In the genomic region with DNA sequence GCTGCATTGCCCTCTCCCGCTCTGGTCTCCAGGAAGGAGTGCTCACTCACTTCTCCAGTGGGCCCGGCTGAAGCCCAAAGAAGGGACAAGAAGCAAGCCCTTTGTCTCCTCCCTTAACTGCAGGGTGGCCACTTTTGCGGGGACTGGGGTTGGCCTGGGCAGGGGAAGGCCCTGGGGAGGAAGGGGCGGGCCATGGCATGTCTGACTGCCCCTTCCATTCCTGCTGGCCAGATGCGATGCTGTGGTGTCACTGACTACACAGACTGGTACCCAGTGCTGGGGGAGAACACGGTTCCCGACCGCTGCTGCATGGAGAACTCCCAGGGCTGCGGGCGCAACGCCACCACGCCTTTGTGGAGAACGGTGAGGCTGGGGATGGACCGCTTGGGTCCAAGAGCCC, we compare ENCODE assay signal across 21 cellular contexts.
DNase-seq lines count a peak whose midpoint lies in the region; ATAC-seq, FAIRE-seq and TF ChIP-seq lines count a peak whose summit lies in the region.
"Had no signal": no experiment of that assay in that cellular context is flagged by ENCODE, and none has a peak within 500 bp of the region (broad histone marks: within the 10 kb centered on the region; RNA-seq: fewer than 3 reads in every experiment).

No MANE protein-coding gene starts in this region.

- intact Hi-C loops in left ventricle myocardium inferior (cut with micrococcal nuclease) (no loop called here), right cardiac atrium (cut with DNase I) (no loop called here), A673 (cut with micrococcal nuclease; ENCODE audit: unreplicated experiment) (no loop called here)

- ATAC-seq in right cardiac atrium: no peak
- ATAC-seq: CD8-positive, alpha-beta T cell had no signal

- H3K27ac ChIP-seq in left ventricle myocardium inferior (replicated peaks) (peak overlapping the region; percentile 30), right cardiac atrium (ENCODE audit: low read length) (no peak overlapping the region), A673 (ENCODE audit: low read depth, low read length, poor library complexity, severe bottlenecking) (no peak overlapping the region)
- peak overlapping the region in 6 of 11 experiments; percentile 17 to 72 (median 34); a peak in 6 of 22 replicates for H3K27ac ChIP-seq in BLaER1 treated with 17β-estradiol and CSF1 and Interleukin-3, amounts not matched to agents 10 nM and 100 nM
- H3K27ac ChIP-seq: C4-2B, GM23248 had no signal

- H3K36me3 ChIP-seq in left ventricle myocardium inferior (peaks cover 75% of the 10 kb centered on the region), A673 (ENCODE audit: insufficient read depth, low read length, poor library complexity, severe bottlenecking) (no peaks in the 10 kb centered on the region)
- H3K36me3 ChIP-seq in BLaER1 treated with 17β-estradiol and CSF1 and Interleukin-3, amounts not matched to agents 10 nM and 100 nM: no peaks in the 10 kb centered on the region

- H3K4me3 Mint-ChIP-seq in neural crest cell: no peak overlapping the region
- H3K4me3 Mint-ChIP-seq: CD4-positive, CD25-positive, alpha-beta regulatory T cell; CD8-positive, alpha-beta T cell had no signal

- DNase-seq in left ventricle myocardium inferior: no peak
- no peak for DNase-seq in right cardiac atrium
- no peak for DNase-seq in neural crest cell (ENCODE audit: low read depth, low spot score)
- no peak for DNase-seq in urothelium cell line (ENCODE audit: low spot score)
- no peak for DNase-seq in A673 (ENCODE audit: low spot score)
- DNase-seq in cerebellar cortex (ENCODE audit: low spot score): no peak
- DNase-seq: AML-193; Caco-2; CD4-positive, CD25-positive, alpha-beta regulatory T cell; CD8-positive, alpha-beta T cell; DMS153; DND-41; GM23248; H7; HCEC 1CT had no signal

- peak; percentile 73 for FAIRE-seq in urothelium cell line (lab: Jason Lieb, UNC)
- FAIRE-seq: G401.6, GM12892, H1 had no signal

- peak overlapping the region; percentile 81 for H3K27ac Mint-ChIP-seq in neural crest cell (ENCODE audit: unreplicated experiment)
- H3K27ac Mint-ChIP-seq: CD4-positive, CD25-positive, alpha-beta regulatory T cell; CD8-positive, alpha-beta T cell had no signal

- H3K27me3 ChIP-seq in left ventricle myocardium inferior (ENCODE audit: low read depth) (no peaks in the 10 kb centered on the region), right cardiac atrium (ENCODE audit: control insufficient read depth, insufficient read depth) (no peaks in the 10 kb centered on the region), A673 (replicated peaks; ENCODE audit: insufficient read depth, low read depth, low read length, poor library complexity) (no peaks in the 10 kb centered on the region)
- peaks cover 0 to 63% (median 0%) of the 10 kb centered on the region in 11 experiments; a peak in 5 of 22 replicates for H3K27me3 ChIP-seq in BLaER1 treated with 17β-estradiol and CSF1 and Interleukin-3, amounts not matched to agents 10 nM and 100 nM
- H3K27me3 ChIP-seq: BE2C had no signal

- H3K4me3 ChIP-seq in left ventricle myocardium inferior (no peak overlapping the region), right cardiac atrium (ENCODE audit: low read length) (no peak overlapping the region), A673 (ENCODE audit: low read depth, low read length, poor library complexity, severe bottlenecking) (no peak overlapping the region)
- no peak overlapping the region for H3K4me3 ChIP-seq in BLaER1 treated with 17β-estradiol and CSF1 and Interleukin-3, amounts not matched to agents 10 nM and 100 nM
- H3K4me3 ChIP-seq: GM23248 had no signal

- BruUV-seq in A673 (replicated peaks; lab: Mats Ljungman, UMichigan): no TSS peak

- 0 out of 22 replicates have a peak overlapping the region, but pooled peaks of 2 of the 11 experiments have one; percentile 9 to 27 for H3K9ac ChIP-seq in BLaER1 treated with 17β-estradiol and CSF1 and Interleukin-3, amounts not matched to agents 10 nM and 100 nM
- H3K9ac ChIP-seq: GM23248 had no signal

- POLR2A ChIA-PET in A673 (lab: Charles Lee; ENCODE audit: low non-redundant PET): no interaction called here

- 93% methylated on average over 14 of the region's 14 CpGs for WGBS in right cardiac atrium

- H3K4me1 Mint-ChIP-seq in neural crest cell: peaks cover 4% of the 10 kb centered on the region

- TF ChIP-seq CTCF in left ventricle myocardium inferior (IDR thresholded peaks at IDR 0.05; ENCODE audit: borderline replicate concordance): no peak
- TF ChIP-seq CTCF in neural crest cell (conservative IDR thresholded peaks at IDR 0.05): no peak
- no peak for TF ChIP-seq CTCF in A673 (conservative IDR thresholded peaks at IDR 0.05; ENCODE audit: low read depth, low read length)

- H3K4me2 ChIP-seq in BLaER1 treated with 17β-estradiol and CSF1 and Interleukin-3, amounts not matched to agents 10 nM and 100 nM: peak overlapping the region in 9 of 11 experiments; percentile 54 to 92 (median 79); a peak in 15 of 22 replicates

- H3K9me3 ChIP-seq in left ventricle myocardium inferior (replicated peaks): no peaks in the 10 kb centered on the region
- H3K9me3 ChIP-seq in right cardiac atrium (ENCODE audit: control insufficient read depth, low read length): no peaks in the 10 kb centered on the region
- no peaks in the 10 kb centered on the region for H3K9me3 ChIP-seq in BLaER1 treated with 17β-estradiol and CSF1 and Interleukin-3, amounts not matched to agents 10 nM and 100 nM (replicated peaks in 1 of 11)
- no peaks in the 10 kb centered on the region for H3K9me3 ChIP-seq in A673 (ENCODE audit: low read depth, low read length, poor library complexity, severe bottlenecking)
- H3K9me3 ChIP-seq: BE2C, Caco-2 had no signal

- peaks cover 0 to 40% (median 0%) of the 10 kb centered on the region in 11 experiments; a peak in 4 of 22 replicates for H4K20me1 ChIP-seq in BLaER1 treated with 17β-estradiol and CSF1 and Interleukin-3, amounts not matched to agents 10 nM and 100 nM

- peaks cover 66% of the 10 kb centered on the region for H3K4me1 ChIP-seq in left ventricle myocardium inferior
- H3K4me1 ChIP-seq in right cardiac atrium (ENCODE audit: control insufficient read depth, insufficient read depth, low read length): no peaks in the 10 kb centered on the region
- H3K4me1 ChIP-seq in BLaER1 treated with 17β-estradiol and CSF1 and Interleukin-3, amounts not matched to agents 10 nM and 100 nM: peaks cover 32 to 85% (median 80%) of the 10 kb centered on the region in 10 experiments
- H3K4me1 ChIP-seq in A673 (ENCODE audit: insufficient read depth, low read length, poor library complexity, severe bottlenecking): peaks cover 15% of the 10 kb centered on the region
- H3K4me1 ChIP-seq: Caco-2 had no signal

- H3K36me3 Mint-ChIP-seq in neural crest cell (ENCODE audit: low read depth): no peaks in the 10 kb centered on the region
- H3K36me3 Mint-ChIP-seq: CD4-positive, CD25-positive, alpha-beta regulatory T cell; CD8-positive, alpha-beta T cell had no signal

- no peaks in the 10 kb centered on the region for H3K9me3 Mint-ChIP-seq in neural crest cell
- H3K9me3 Mint-ChIP-seq: CD4-positive, CD25-positive, alpha-beta regulatory T cell; CD8-positive, alpha-beta T cell had no signal

- CTCF ChIA-PET in A673 (lab: Charles Lee): no interaction called here

- no peaks in the 10 kb centered on the region for H3K27me3 Mint-ChIP-seq in neural crest cell (ENCODE audit: low read depth)
- H3K27me3 Mint-ChIP-seq: CD4-positive, CD25-positive, alpha-beta regulatory T cell had no signal

Comparison
In these comparisons a context has a peak if more than half of its experiments do, and no peak if none do; other contexts are left out.
1. H3K27ac ChIP-seq: peak in left ventricle myocardium inferior (single experiment) and BLaER1 treated with 17β-estradiol and CSF1 and Interleukin-3, amounts not matched to agents 10 nM and 100 nM (6 of 11); none in right cardiac atrium (single experiment) and A673 (single experiment).